Comparison of ENCODE assay signal across 9 cellular contexts in the genomic region with DNA sequence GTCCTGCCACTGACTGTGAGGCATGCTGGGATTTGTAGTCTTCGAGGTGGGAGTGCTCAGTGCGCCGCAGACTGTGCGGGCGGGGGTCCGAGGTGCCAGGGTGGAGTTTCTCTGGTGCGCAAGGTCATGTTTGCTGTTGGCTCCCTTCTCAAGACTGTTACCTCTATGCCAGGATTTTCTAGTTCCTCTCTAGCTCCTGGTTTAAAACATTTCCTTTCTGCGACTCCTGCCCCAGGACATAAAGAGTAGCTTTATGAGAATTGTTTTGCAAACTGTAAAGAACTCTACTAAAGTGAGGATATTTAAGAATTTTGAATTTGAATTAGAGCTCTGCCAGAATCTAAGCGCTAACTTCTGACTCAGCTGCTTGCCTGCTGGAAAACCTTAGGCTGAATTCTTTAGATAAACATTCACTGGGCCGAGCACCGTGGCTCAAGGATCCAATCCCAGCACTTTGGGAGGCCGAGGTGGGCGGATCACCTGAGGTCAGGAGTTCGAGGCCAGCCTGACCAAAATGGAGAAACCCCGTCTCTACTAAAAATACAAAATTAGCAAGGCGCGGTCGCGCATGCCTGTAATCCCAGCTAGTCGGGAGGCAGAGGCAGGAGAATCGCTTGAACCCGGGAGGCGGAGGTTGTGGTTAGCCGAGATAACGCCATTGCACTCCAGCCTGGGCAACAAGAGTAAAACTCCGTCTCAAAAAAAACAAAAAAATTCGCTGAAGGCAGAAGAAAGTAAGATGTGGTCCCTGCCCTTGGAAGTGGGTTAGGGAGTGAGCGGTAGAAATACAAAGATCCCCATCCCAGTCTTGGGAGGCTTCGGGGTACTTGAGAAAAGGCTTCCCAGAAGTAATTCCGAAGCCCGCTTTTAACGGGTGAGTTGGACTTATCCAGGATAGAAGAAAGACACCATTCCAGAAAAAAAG. TPM values are rescaled to one million over a fixed set of nuclear protein-coding genes. Genes with fewer than 3 reads are reported as not detected.
DNase-seq lines count a peak whose midpoint lies in the region; ATAC-seq and TF ChIP-seq lines count a peak whose summit lies in the region.
"Had no signal": no experiment of that assay in that cellular context is flagged by ENCODE, and none has a peak within 500 bp of the region (broad histone marks: within the 10 kb centered on the region; RNA-seq: fewer than 3 reads in every experiment).

No MANE protein-coding gene starts in this region.

- TF ChIP-seq CTCF in hepatocyte (IDR thresholded peaks at IDR 0.05; ENCODE audit: poor library complexity) = no peak

- peak overlapping the region; percentile 89 to 100 (median 96) for H3K4me3 Mint-ChIP-seq in IgD-negative memory B cell

- peak overlapping the region; percentile 21 for H2AFZ ChIP-seq in hepatocyte

- no peaks in the 10 kb centered on the region for H3K36me3 ChIP-seq in hepatocyte (replicated peaks; ENCODE audit: insufficient read depth, low read depth)
- H3K36me3 ChIP-seq in skeletal muscle tissue (ENCODE audit: control insufficient read depth in 3 of 3, insufficient read depth in 3 of 3, low read length in 3 of 3) = no peaks in the 10 kb centered on the region

- peaks cover 19% of the 10 kb centered on the region for H4K20me1 ChIP-seq in hepatocyte (ENCODE audit: insufficient read depth, poor library complexity, severe bottlenecking)

- H3K27ac ChIP-seq in hepatocyte (peak overlapping the region; percentile 100), skeletal muscle tissue (ENCODE audit: low read depth, low read length) (peak overlapping the region; percentile 100)

- peaks cover 0 to 1% (median 0%) of the 10 kb centered on the region in 3 donors for H3K9me3 Mint-ChIP-seq in IgD-negative memory B cell
- no peaks in the 10 kb centered on the region for H3K9me3 Mint-ChIP-seq in activated naive CD4-positive, alpha-beta T cell treated with anti-CD3 and anti-CD28 coated beads, Interleukin-2, amount 50 U/mL, for 72 hours

- H3K4me1 Mint-ChIP-seq in IgD-negative memory B cell = peaks cover 21 to 25% (median 24%) of the 10 kb centered on the region in 3 donors

- H3K9me3 ChIP-seq in hepatocyte (ENCODE audit: low read depth) (no peaks in the 10 kb centered on the region), skeletal muscle tissue (ENCODE audit: control insufficient read depth in 3 of 3, low read length in 3 of 3) (no peaks in the 10 kb centered on the region)

- peaks cover 36% of the 10 kb centered on the region for H3K79me2 ChIP-seq in hepatocyte

- H3K4me2 ChIP-seq in hepatocyte = peak overlapping the region; percentile 78

- H3K4me3 ChIP-seq in hepatocyte = no peak overlapping the region
- peak overlapping the region; percentile 85 to 100 (median 99) for H3K4me3 ChIP-seq in skeletal muscle tissue (ENCODE audit: low read length in 3 of 3)

- no peaks in the 10 kb centered on the region for H3K9me2 ChIP-seq in hepatocyte (replicated peaks; ENCODE audit: insufficient read depth)

- H3K4me1 ChIP-seq in hepatocyte (ENCODE audit: insufficient read depth) (peaks cover 6% of the 10 kb centered on the region), skeletal muscle tissue (ENCODE audit: control insufficient read depth in 3 of 3, insufficient read depth in 3 of 3, low read length in 3 of 3) (peaks cover 10 to 20% (median 16%) of the 10 kb centered on the region in 3 donors)

- no peaks in the 10 kb centered on the region for H3K27me3 ChIP-seq in hepatocyte
- H3K27me3 ChIP-seq in skeletal muscle tissue (ENCODE audit: control insufficient read depth in 3 of 3, insufficient read depth in 3 of 3, low read length in 3 of 3) = no peaks in the 10 kb centered on the region

- 35% methylated on average over 32 of the region's 32 CpGs for WGBS in hepatocyte (ENCODE audit: low lambda C conversion rate, missing lambda C conversion rate)

- H3K9ac ChIP-seq in skeletal muscle tissue (ENCODE audit: low read depth in 1 of 3, low read length in 3 of 3) = peak overlapping the region; percentile 100

- peak overlapping the region; percentile 99 to 100 (median 100) for H3K27ac Mint-ChIP-seq in IgD-negative memory B cell
- H3K27ac Mint-ChIP-seq in activated naive CD4-positive, alpha-beta T cell treated with anti-CD3 and anti-CD28 coated beads, Interleukin-2, amount 50 U/mL, for 72 hours = peak overlapping the region; percentile 99 to 100

- no peak for ATAC-seq in activated naive CD4-positive, alpha-beta T cell treated with anti-CD3 and anti-CD28 coated beads, Interleukin-2, amount 50 U/mL, for 72 hours
- ATAC-seq in HG03354 (IDR thresholded peaks at IDR 0.05; ENCODE audit: poor library complexity, severe bottlenecking, unreplicated experiment) = no peak

- H3K36me3 Mint-ChIP-seq in IgD-negative memory B cell = peaks cover 4% of the 10 kb centered on the region
- H3K36me3 Mint-ChIP-seq in activated naive CD4-positive, alpha-beta T cell treated with anti-CD3 and anti-CD28 coated beads, Interleukin-2, amount 50 U/mL, for 72 hours = peaks cover 17 to 22% of the 10 kb centered on the region in 2 donors

- peaks cover 1% of the 10 kb centered on the region for H3K27me3 Mint-ChIP-seq in IgD-negative memory B cell

- DNase-seq in NCI-H2171 treated with DMSO at 0.1 percent for 48 hours (lab: John Stamatoyannopoulos, UW) = peak; percentile 95
- DNase-seq in NCI-H2171 (lab: John Stamatoyannopoulos, UW) = no peak
- no peak for DNase-seq in activated naive CD4-positive, alpha-beta T cell treated with anti-CD3 and anti-CD28 coated beads, Interleukin-2, amount 50 U/mL, for 72 hours (ENCODE audit: low spot score in 2 of 2)
- DNase-seq in hepatocyte (ENCODE audit: low spot score) = peak; percentile 97
- DNase-seq in hippocampal formation (lab: John Stamatoyannopoulos, UW) = no peak

RNA-seq across cellular contexts. Expression of gene USP48, which starts 1.0 kb away (rescaled TPM):
- polyA plus RNA-seq in IgD-negative memory B cell = 58.4 TPM
- total RNA-seq in activated naive CD4-positive, alpha-beta T cell treated with anti-CD3 and anti-CD28 coated beads, Interleukin-2, amount 50 U/mL, for 72 hours = 100 to 1,000 TPM; 118 to 133 TPM
- 39.5 and 46.7 TPM in 2 replicates for total RNA-seq in hepatocyte
- 36.7 and 38.9 TPM in 2 replicates for polyA plus RNA-seq in hepatocyte
- 55.3 TPM for total RNA-seq in skeletal muscle tissue

RNA-seq across cellular contexts. Expression of gene LDLRAD2, which starts 28.1 kb away (rescaled TPM):
- polyA plus RNA-seq in IgD-negative memory B cell = 0.69 TPM
- total RNA-seq in activated naive CD4-positive, alpha-beta T cell treated with anti-CD3 and anti-CD28 coated beads, Interleukin-2, amount 50 U/mL, for 72 hours = under 1 TPM in 1 of 2 donors, not detected in 1; 0.08 TPM
- 0.10 and 0.20 TPM in 2 replicates for total RNA-seq in hepatocyte
- polyA plus RNA-seq in hepatocyte = 8.2 and 10.8 TPM in 2 replicates
- total RNA-seq in skeletal muscle tissue = 0.52 TPM
- total RNA-seq: frontal cortex had no signal

Comparison
In these comparisons a context has a peak if more than half of its experiments do, and no peak if none do; other contexts are left out.
1. DNase-seq: peak in NCI-H2171 treated with DMSO at 0.1 percent for 48 hours (single experiment) and hepatocyte (single experiment); none in NCI-H2171 (single experiment), activated naive CD4-positive, alpha-beta T cell treated with anti-CD3 and anti-CD28 coated beads, Interleukin-2, amount 50 U/mL, for 72 hours (0 of 2) and hippocampal formation (0 of 2).